1 cellular context compared by ENCODE assay signal in the genomic region with DNA sequence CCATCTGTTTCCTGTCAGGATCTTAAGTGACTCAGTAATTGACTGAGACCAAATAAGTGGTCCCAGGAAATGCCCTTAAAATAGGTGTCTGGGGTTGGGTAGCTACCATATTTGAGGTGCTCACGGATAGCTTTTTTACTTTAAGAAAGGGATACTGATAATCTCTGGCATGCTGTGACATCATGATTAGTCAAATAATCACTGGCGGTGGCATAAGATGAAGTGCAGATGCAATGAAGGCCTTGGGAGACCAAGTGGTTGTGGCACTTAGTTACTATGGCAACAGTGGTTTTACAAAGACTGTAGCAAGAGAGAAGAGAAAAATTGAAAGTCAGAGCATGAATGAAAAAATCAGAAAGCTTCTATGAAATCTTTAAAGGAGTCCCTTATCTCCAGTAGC.
TF ChIP-seq lines count a peak whose summit lies in the region.

No MANE protein-coding gene starts in this region.

TF ChIP-seq in SK-N-SH, 30 proteins besides CTCF, POLR2A, EP300 and RAD21 (continued from another document):
- TF ChIP-seq SIN3A (IDR thresholded peaks at IDR 0.05; ENCODE audit: borderline replicate concordance, low read depth, low read length) (0 out of 2 replicates have a peak, but pooled peaks have one; percentile 43), MEF2A (IDR thresholded peaks at IDR 0.05; ENCODE audit: borderline replicate concordance, low read depth) (0 out of 2 replicates have a peak, but pooled peaks have one; percentile 33), YY1 (IDR thresholded peaks at IDR 0.05; ENCODE audit: low read depth) (no peak), CHD2 (IDR thresholded peaks at IDR 0.05; ENCODE audit: low read length, partially characterized antibody) (no peak), FOSL2 (IDR thresholded peaks at IDR 0.05; ENCODE audit: borderline replicate concordance, low read depth) (peak; percentile 75), NFIC (IDR thresholded peaks at IDR 0.05; ENCODE audit: borderline replicate concordance) (peak; percentile 47; the same call in 1 of the 2 replicates), RXRA (IDR thresholded peaks at IDR 0.05; ENCODE audit: borderline replicate concordance, low read depth) (no peak), EZH2phosphoT487 (IDR thresholded peaks at IDR 0.05; ENCODE audit: borderline replicate concordance, low read depth) (no peak), RFX5 (IDR thresholded peaks at IDR 0.05; ENCODE audit: low read length) (no peak), GABPA (IDR thresholded peaks at IDR 0.05; ENCODE audit: low read depth) (no peak), MXI1 (IDR thresholded peaks at IDR 0.05; ENCODE audit: low read depth, low read length) (no peak), JUND (IDR thresholded peaks at IDR 0.05) (peak; percentile 69), RCOR1 (IDR thresholded peaks at IDR 0.05; ENCODE audit: low read length) (no peak), TCF12 (IDR thresholded peaks at IDR 0.05) (peak; percentile 97)
- TF ChIP-seq, protein P1, sequence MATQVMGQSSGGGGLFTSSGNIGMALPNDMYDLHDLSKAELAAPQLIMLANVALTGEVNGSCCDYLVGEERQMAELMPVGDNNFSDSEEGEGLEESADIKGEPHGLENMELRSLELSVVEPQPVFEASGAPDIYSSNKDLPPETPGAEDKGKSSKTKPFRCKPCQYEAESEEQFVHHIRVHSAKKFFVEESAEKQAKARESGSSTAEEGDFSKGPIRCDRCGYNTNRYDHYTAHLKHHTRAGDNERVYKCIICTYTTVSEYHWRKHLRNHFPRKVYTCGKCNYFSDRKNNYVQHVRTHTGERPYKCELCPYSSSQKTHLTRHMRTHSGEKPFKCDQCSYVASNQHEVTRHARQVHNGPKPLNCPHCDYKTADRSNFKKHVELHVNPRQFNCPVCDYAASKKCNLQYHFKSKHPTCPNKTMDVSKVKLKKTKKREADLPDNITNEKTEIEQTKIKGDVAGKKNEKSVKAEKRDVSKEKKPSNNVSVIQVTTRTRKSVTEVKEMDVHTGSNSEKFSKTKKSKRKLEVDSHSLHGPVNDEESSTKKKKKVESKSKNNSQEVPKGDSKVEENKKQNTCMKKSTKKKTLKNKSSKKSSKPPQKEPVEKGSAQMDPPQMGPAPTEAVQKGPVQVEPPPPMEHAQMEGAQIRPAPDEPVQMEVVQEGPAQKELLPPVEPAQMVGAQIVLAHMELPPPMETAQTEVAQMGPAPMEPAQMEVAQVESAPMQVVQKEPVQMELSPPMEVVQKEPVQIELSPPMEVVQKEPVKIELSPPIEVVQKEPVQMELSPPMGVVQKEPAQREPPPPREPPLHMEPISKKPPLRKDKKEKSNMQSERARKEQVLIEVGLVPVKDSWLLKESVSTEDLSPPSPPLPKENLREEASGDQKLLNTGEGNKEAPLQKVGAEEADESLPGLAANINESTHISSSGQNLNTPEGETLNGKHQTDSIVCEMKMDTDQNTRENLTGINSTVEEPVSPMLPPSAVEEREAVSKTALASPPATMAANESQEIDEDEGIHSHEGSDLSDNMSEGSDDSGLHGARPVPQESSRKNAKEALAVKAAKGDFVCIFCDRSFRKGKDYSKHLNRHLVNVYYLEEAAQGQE (IDR thresholded peaks at IDR 0.05; ENCODE audit: low read depth, low read length) = no peak
